19 cellular contexts compared by ENCODE assay signal in the genomic region with DNA sequence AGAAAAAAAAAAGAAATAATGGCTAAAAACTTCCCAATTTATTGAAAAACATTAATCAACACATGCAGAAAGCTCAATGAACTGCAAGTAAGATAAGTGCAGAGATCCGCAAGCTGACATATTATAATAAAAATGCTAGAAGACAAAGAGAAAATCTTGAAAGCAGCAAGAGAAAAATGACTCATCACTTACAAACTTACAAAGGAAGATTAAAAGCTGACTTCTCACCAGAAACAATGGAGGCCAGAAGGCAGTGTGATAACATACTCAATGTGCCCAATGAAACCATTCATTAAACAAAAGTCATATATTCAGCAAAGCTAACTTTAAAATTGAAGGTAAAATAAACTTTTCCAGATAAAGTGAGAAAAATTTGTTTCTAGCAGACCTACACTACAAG. TPM values are rescaled to one million over a fixed set of nuclear protein-coding genes. Genes with fewer than 3 reads are reported as not detected.
A peak's percentile ranks its signal among the peaks of the same experiment; 100 is the strongest.
DNase-seq lines count a peak whose midpoint lies in the region; ATAC-seq and TF ChIP-seq lines count a peak whose summit lies in the region.
"Had no signal": no experiment of that assay in that cellular context is flagged by ENCODE, and none has a peak within 500 bp of the region (broad histone marks: within the 10 kb centered on the region; RNA-seq: fewer than 3 reads in every experiment).

No MANE protein-coding gene starts in this region.

- peak; percentile 65 for ATAC-seq in foreskin keratinocyte
- no peak for ATAC-seq in activated CD8-positive, alpha-beta T cell treated with anti-CD3 and anti-CD28 coated beads for 36 hours
- no peak for ATAC-seq in GM19395 (IDR thresholded peaks at IDR 0.05; ENCODE audit: unreplicated experiment)
- ATAC-seq in GM19397 (IDR thresholded peaks at IDR 0.05; ENCODE audit: unreplicated experiment): no peak
- ATAC-seq: K562 had no signal

- DNase-seq in AG10803 (ENCODE audit: low read depth) (peak; percentile 0), NCI-H226 (peak; percentile 1), cardiac fibroblast (ENCODE audit: low read depth in 2 of 2) (peak; percentile 36 to 38), foreskin keratinocyte (peak in 1 of 2 donors; percentile 40), C1 segment of cervical spinal cord (lab: John Stamatoyannopoulos, UW) (no peak)
- no peak for DNase-seq in activated CD8-positive, alpha-beta T cell treated with anti-CD3 and anti-CD28 coated beads for 36 hours
- DNase-seq: Calu3; CD4-positive, alpha-beta T cell; NCI-H1092; NCI-H146; NCI-H2081 treated with DMSO at 0.1 percent for 48 hours; NCI-H510A treated with DMSO at 0.1 percent for 48 hours; NCI-H82; Right ventricle myocardium superior had no signal

- no peaks in the 10 kb centered on the region for H3K36me3 Mint-ChIP-seq in activated CD8-positive, alpha-beta T cell treated with anti-CD3 and anti-CD28 coated beads for 36 hours (ENCODE audit: low read depth)

- peaks cover 6% of the 10 kb centered on the region for H3K4me1 Mint-ChIP-seq in activated CD8-positive, alpha-beta T cell treated with anti-CD3 and anti-CD28 coated beads for 36 hours (ENCODE audit: low read depth)

- no peaks in the 10 kb centered on the region for H3K9me3 Mint-ChIP-seq in activated CD8-positive, alpha-beta T cell treated with anti-CD3 and anti-CD28 coated beads for 36 hours
- H3K9me3 Mint-ChIP-seq: CD4-positive, alpha-beta T cell had no signal

- POLR2A ChIA-PET in activated CD8-positive, alpha-beta T cell treated with anti-CD3 and anti-CD28 coated beads for 36 hours (lab: Charles Lee): no interaction called here

- peaks cover 6% of the 10 kb centered on the region for H3K4me1 ChIP-seq in foreskin keratinocyte

- H3K27me3 Mint-ChIP-seq in activated CD8-positive, alpha-beta T cell treated with anti-CD3 and anti-CD28 coated beads for 36 hours: no peaks in the 10 kb centered on the region
- H3K27me3 Mint-ChIP-seq: B cell; CD4-positive, alpha-beta T cell had no signal

- no peak overlapping the region for H3K27ac Mint-ChIP-seq in activated CD8-positive, alpha-beta T cell treated with anti-CD3 and anti-CD28 coated beads for 36 hours
- H3K27ac Mint-ChIP-seq: B cell; CD4-positive, alpha-beta T cell had no signal

- TF ChIP-seq CTCF in AG10803 (conservative IDR thresholded peaks at IDR 0.05; ENCODE audit: low read length) (no peak), cardiac fibroblast (IDR thresholded peaks at IDR 0.05; ENCODE audit: low read depth, low read length) (no peak), foreskin keratinocyte (conservative IDR thresholded peaks at IDR 0.05) (no peak)
- no peak for TF ChIP-seq CTCF in activated CD8-positive, alpha-beta T cell treated with anti-CD3 and anti-CD28 coated beads for 36 hours (IDR thresholded peaks at IDR 0.05)

- no peak overlapping the region for H3K27ac ChIP-seq in foreskin keratinocyte
- H3K27ac ChIP-seq: SK-N-MC had no signal

- H3K4me3 Mint-ChIP-seq in activated CD8-positive, alpha-beta T cell treated with anti-CD3 and anti-CD28 coated beads for 36 hours: no peak overlapping the region
- H3K4me3 Mint-ChIP-seq: B cell; CD4-positive, alpha-beta T cell had no signal

- H3K4me3 ChIP-seq in AG10803 (ENCODE audit: low read length) (no peak overlapping the region), cardiac fibroblast (replicated peaks in 1 of 2; ENCODE audit: low read depth in 2 of 2, low read length in 2 of 2) (no peak overlapping the region)
- H3K4me3 ChIP-seq: K562, SK-N-MC had no signal

- CTCF ChIA-PET in activated CD8-positive, alpha-beta T cell treated with anti-CD3 and anti-CD28 coated beads for 36 hours (lab: Charles Lee): no interaction called here

- intact Hi-C loops in activated CD8-positive, alpha-beta T cell treated with anti-CD3 and anti-CD28 coated beads for 36 hours (cut with micrococcal nuclease): no loop called here

- no peaks in the 10 kb centered on the region for H3K27me3 ChIP-seq in foreskin keratinocyte

RNA-seq across cellular contexts. Expression of a gene that starts 7.3 kb away (rescaled TPM):
- total RNA-seq in foreskin keratinocyte: 13.8 and 15.2 TPM in 2 replicates
- 1.1 and 1.3 TPM in 2 replicates for polyA plus RNA-seq in foreskin keratinocyte
- 10 to 100 TPM; 17.6 to 17.9 TPM for total RNA-seq in activated CD8-positive, alpha-beta T cell treated with anti-CD3 and anti-CD28 coated beads for 36 hours

Comparison
In these comparisons a context has a peak if more than half of its experiments do, and no peak if none do; other contexts are left out.
1. DNase-seq: peak in AG10803 (single experiment), NCI-H226 (single experiment) and cardiac fibroblast (2 of 2); none in activated CD8-positive, alpha-beta T cell treated with anti-CD3 and anti-CD28 coated beads for 36 hours (single experiment) and C1 segment of cervical spinal cord (0 of 14).